ENCODE assay signal across 36 cellular contexts in genomic region chrX:43735534-43735933, GRCh38.
"Had no signal": no experiment of that assay in that cellular context is flagged by ENCODE, and none has a peak within 500 bp of the region (broad histone marks: within the 10 kb centered on the region; RNA-seq: fewer than 3 reads in every experiment).

No MANE protein-coding gene starts in this region.

- H3K4me1 ChIP-seq: ascending aorta, breast epithelium had no signal

- H3K27ac Mint-ChIP-seq: activated CD4-positive, alpha-beta memory T cell treated with anti-CD3 and anti-CD28 coated beads, Interleukin-2, amount 10 ng/mL, durations not matched to agents 7 days and 5 days; activated CD4-positive, alpha-beta T cell treated with anti-CD3 and anti-CD28 coated beads for 36 hours; activated CD4-positive, alpha-beta T cell treated with anti-CD3 and anti-CD28 coated beads, Interleukin-2, amount 10 ng/mL, durations not matched to agents 7 days and 5 days; activated CD8-positive, alpha-beta memory T cell treated with anti-CD3 and anti-CD28 coated beads, Interleukin-2, amount 10 ng/mL, durations not matched to agents 7 days and 5 days; activated CD8-positive, alpha-beta T cell treated with anti-CD3 and anti-CD28 coated beads, Interleukin-2, amount 10 ng/mL, durations not matched to agents 7 days and 5 days; activated naive CD4-positive, alpha-beta T cell treated with anti-CD3 and anti-CD28 coated beads, Interleukin-2, amount 10 ng/mL, durations not matched to agents 7 days and 5 days; activated naive CD4-positive, alpha-beta T cell treated with anti-CD3 and anti-CD28 coated beads, Interleukin-2, amount 50 U/mL, for 24 hours; activated naive CD8-positive, alpha-beta T cell; activated naive CD8-positive, alpha-beta T cell treated with anti-CD3 and anti-CD28 coated beads, Interleukin-2, amount 10 ng/mL, durations not matched to agents 7 days and 5 days; activated naive CD8-positive, alpha-beta T cell treated with anti-CD3 and anti-CD28 coated beads, Interleukin-2, amount 50 U/mL, for 24 hours; activated T-cell treated with anti-CD3 and anti-CD28 coated beads, Interleukin-2, amount 50 U/mL, for 24 hours; activated T-helper 2 cell treated with anti-CD3 and anti-CD28 coated beads, Interferon-gamma antibody, Interleukin-2, Interleukin-4, amounts not matched to agents 10 μg/mL and 5 μg/mL and 100 μg/mL, durations not matched to agents 14 hours and 24 hours and 36 hours; T-helper 1 cell treated with Interleukin-12 subunit alpha and Interleukin-12 subunit beta and Interleukin-4 antibody, amounts not matched to agents 30 μg/mL and 1 μg/mL, for 36 hours; T-helper 2 cell treated with Interferon-gamma antibody and Interleukin-4, amounts not matched to agents 5 μg/mL and 100 μg/mL, for 36 hours; WTC11 had no signal

- H3K4me1 Mint-ChIP-seq: activated CD4-positive, alpha-beta T cell treated with anti-CD3 and anti-CD28 coated beads for 36 hours; activated CD4-positive, alpha-beta T cell treated with anti-CD3 and anti-CD28 coated beads, Interleukin-2, amount 10 ng/mL, durations not matched to agents 7 days and 5 days; activated CD8-positive, alpha-beta memory T cell treated with anti-CD3 and anti-CD28 coated beads, Interleukin-2, amount 10 ng/mL, durations not matched to agents 7 days and 5 days; activated naive CD4-positive, alpha-beta T cell treated with anti-CD3 and anti-CD28 coated beads, Interleukin-2, amount 10 ng/mL, durations not matched to agents 7 days and 5 days; activated naive CD4-positive, alpha-beta T cell treated with anti-CD3 and anti-CD28 coated beads, Interleukin-2, amount 50 U/mL, for 24 hours; activated naive CD8-positive, alpha-beta T cell treated with anti-CD3 and anti-CD28 coated beads, Interleukin-2, amount 10 ng/mL, durations not matched to agents 7 days and 5 days; activated naive CD8-positive, alpha-beta T cell treated with anti-CD3 and anti-CD28 coated beads, Interleukin-2, amount 50 U/mL, for 24 hours had no signal

- H3K27me3 Mint-ChIP-seq: activated CD4-positive, alpha-beta memory T cell treated with anti-CD3 and anti-CD28 coated beads, Interleukin-2, amount 10 ng/mL, durations not matched to agents 7 days and 5 days; activated CD4-positive, alpha-beta T cell treated with anti-CD3 and anti-CD28 coated beads for 36 hours; activated CD4-positive, alpha-beta T cell treated with anti-CD3 and anti-CD28 coated beads, Interleukin-2, amount 10 ng/mL, durations not matched to agents 7 days and 5 days; activated CD8-positive, alpha-beta memory T cell treated with anti-CD3 and anti-CD28 coated beads, Interleukin-2, amount 10 ng/mL, durations not matched to agents 7 days and 5 days; activated naive CD4-positive, alpha-beta T cell treated with anti-CD3 and anti-CD28 coated beads, Interleukin-2, amount 10 ng/mL, durations not matched to agents 7 days and 5 days; activated naive CD4-positive, alpha-beta T cell treated with anti-CD3 and anti-CD28 coated beads, Interleukin-2, amount 50 U/mL, for 24 hours; activated naive CD8-positive, alpha-beta T cell; activated naive CD8-positive, alpha-beta T cell treated with anti-CD3 and anti-CD28 coated beads, Interleukin-2, amount 10 ng/mL, durations not matched to agents 7 days and 5 days; activated naive CD8-positive, alpha-beta T cell treated with anti-CD3 and anti-CD28 coated beads, Interleukin-2, amount 50 U/mL, for 24 hours had no signal

- H3K27me3 ChIP-seq: ascending aorta, body of pancreas, brain microvascular endothelial cell had no signal

- H3K27ac ChIP-seq: ascending aorta, body of pancreas, brain microvascular endothelial cell, breast epithelium, WERI-Rb-1 had no signal

- H3K4me3 Mint-ChIP-seq: activated CD4-positive, alpha-beta memory T cell treated with anti-CD3 and anti-CD28 coated beads, Interleukin-2, amount 10 ng/mL, durations not matched to agents 7 days and 5 days; activated CD4-positive, alpha-beta T cell treated with anti-CD3 and anti-CD28 coated beads for 36 hours; activated CD4-positive, alpha-beta T cell treated with anti-CD3 and anti-CD28 coated beads, Interleukin-2, amount 10 ng/mL, durations not matched to agents 7 days and 5 days; activated CD8-positive, alpha-beta memory T cell treated with anti-CD3 and anti-CD28 coated beads, Interleukin-2, amount 10 ng/mL, durations not matched to agents 7 days and 5 days; activated CD8-positive, alpha-beta T cell treated with anti-CD3 and anti-CD28 coated beads, Interleukin-2, amount 10 ng/mL, durations not matched to agents 7 days and 5 days; activated naive CD4-positive, alpha-beta T cell treated with anti-CD3 and anti-CD28 coated beads, Interleukin-2, amount 10 ng/mL, durations not matched to agents 7 days and 5 days; activated naive CD4-positive, alpha-beta T cell treated with anti-CD3 and anti-CD28 coated beads, Interleukin-2, amount 50 U/mL, for 24 hours; activated naive CD8-positive, alpha-beta T cell; activated naive CD8-positive, alpha-beta T cell treated with anti-CD3 and anti-CD28 coated beads, Interleukin-2, amount 10 ng/mL, durations not matched to agents 7 days and 5 days; activated naive CD8-positive, alpha-beta T cell treated with anti-CD3 and anti-CD28 coated beads, Interleukin-2, amount 50 U/mL, for 24 hours; activated T-cell treated with anti-CD3 and anti-CD28 coated beads, Interleukin-2, amount 50 U/mL, for 24 hours; T-helper 1 cell treated with Interleukin-12 subunit alpha and Interleukin-12 subunit beta and Interleukin-4 antibody, amounts not matched to agents 30 μg/mL and 1 μg/mL, for 36 hours; T-helper 2 cell treated with Interferon-gamma antibody and Interleukin-4, amounts not matched to agents 5 μg/mL and 100 μg/mL, for 36 hours; WTC11 had no signal

- H3K4me3 ChIP-seq: ascending aorta, body of pancreas, breast epithelium had no signal

- H3K9me3 ChIP-seq: ascending aorta, body of pancreas, breast epithelium had no signal

- H3K9me3 Mint-ChIP-seq: activated CD4-positive, alpha-beta memory T cell treated with anti-CD3 and anti-CD28 coated beads, Interleukin-2, amount 10 ng/mL, durations not matched to agents 7 days and 5 days; activated CD4-positive, alpha-beta T cell treated with anti-CD3 and anti-CD28 coated beads, Interleukin-2, amount 10 ng/mL, durations not matched to agents 7 days and 5 days; activated naive CD4-positive, alpha-beta T cell treated with anti-CD3 and anti-CD28 coated beads, Interleukin-2, amount 10 ng/mL, durations not matched to agents 7 days and 5 days; activated naive CD4-positive, alpha-beta T cell treated with anti-CD3 and anti-CD28 coated beads, Interleukin-2, amount 50 U/mL, for 24 hours; activated naive CD8-positive, alpha-beta T cell treated with anti-CD3 and anti-CD28 coated beads, Interleukin-2, amount 10 ng/mL, durations not matched to agents 7 days and 5 days; activated naive CD8-positive, alpha-beta T cell treated with anti-CD3 and anti-CD28 coated beads, Interleukin-2, amount 50 U/mL, for 24 hours; activated T-cell treated with anti-CD3 and anti-CD28 coated beads, Interleukin-2, amount 50 U/mL, for 24 hours; activated T-helper 2 cell treated with anti-CD3 and anti-CD28 coated beads, Interferon-gamma antibody, Interleukin-2, Interleukin-4, amounts not matched to agents 10 μg/mL and 5 μg/mL and 100 μg/mL, durations not matched to agents 14 hours and 24 hours and 36 hours; T-helper 1 cell treated with Interleukin-12 subunit alpha and Interleukin-12 subunit beta and Interleukin-4 antibody, amounts not matched to agents 30 μg/mL and 1 μg/mL, for 36 hours; T-helper 2 cell treated with Interferon-gamma antibody and Interleukin-4, amounts not matched to agents 5 μg/mL and 100 μg/mL, for 36 hours; WTC11 had no signal

- H3K36me3 Mint-ChIP-seq: activated naive CD4-positive, alpha-beta T cell treated with anti-CD3 and anti-CD28 coated beads, Interleukin-2, amount 10 ng/mL, durations not matched to agents 7 days and 5 days; activated naive CD4-positive, alpha-beta T cell treated with anti-CD3 and anti-CD28 coated beads, Interleukin-2, amount 50 U/mL, for 24 hours; activated naive CD8-positive, alpha-beta T cell; activated naive CD8-positive, alpha-beta T cell treated with anti-CD3 and anti-CD28 coated beads, Interleukin-2, amount 10 ng/mL, durations not matched to agents 7 days and 5 days; WTC11 had no signal

- DNase-seq: activated CD4-positive, alpha-beta memory T cell treated with anti-CD3 and anti-CD28 coated beads, Interleukin-2, amount 10 ng/mL, durations not matched to agents 7 days and 5 days; activated CD4-positive, alpha-beta T cell treated with anti-CD3 and anti-CD28 coated beads for 1 hour; activated CD4-positive, alpha-beta T cell treated with anti-CD3 and anti-CD28 coated beads for 36 hours; activated CD4-positive, alpha-beta T cell treated with anti-CD3 and anti-CD28 coated beads for 48 hours; activated CD4-positive, alpha-beta T cell treated with anti-CD3 and anti-CD28 coated beads, Interleukin-2, amount 10 ng/mL, durations not matched to agents 7 days and 5 days; activated CD4-positive, alpha-beta T cell treated with anti-CD3 and anti-CD28 coated beads, Interleukin-2, amount 50 U/mL, for 48 hours; activated CD4-positive, CD25-positive, alpha-beta regulatory T cell; activated CD8-positive, alpha-beta memory T cell treated with anti-CD3 and anti-CD28 coated beads for 24 hours; activated CD8-positive, alpha-beta memory T cell treated with anti-CD3 and anti-CD28 coated beads, Interleukin-2, amount 10 ng/mL, durations not matched to agents 7 days and 5 days; activated CD8-positive, alpha-beta memory T cell treated with anti-CD3 and anti-CD28 coated beads, Interleukin-2, amount 50 U/mL, for 48 hours; activated CD8-positive, alpha-beta T cell treated with anti-CD3 and anti-CD28 coated beads, Interleukin-2, amount 10 ng/mL, durations not matched to agents 7 days and 5 days; activated effector memory CD4-positive, alpha-beta T cell treated with Interleukin-2 at 50 U/mL for 16 hours; activated gamma-delta T cell; activated naive CD4-positive, alpha-beta T cell treated with anti-CD3 and anti-CD28 coated beads, Interleukin-2, amount 10 ng/mL, durations not matched to agents 7 days and 5 days; activated naive CD4-positive, alpha-beta T cell treated with Interleukin-2 at 50 U/mL for 16 hours; activated naive CD8-positive, alpha-beta T cell treated with anti-CD3 and anti-CD28 coated beads, Interleukin-2, amount 10 ng/mL, durations not matched to agents 7 days and 5 days; activated naive CD8-positive, alpha-beta T cell treated with anti-CD3 and anti-CD28 coated beads, Interleukin-2, amount 50 U/mL, for 24 hours; activated T-cell treated with anti-CD3 and anti-CD28 coated beads, Interleukin-2, amount 50 U/mL, for 24 hours; activated T-cell treated with anti-CD3 and anti-CD28 coated beads, Interleukin-2, amount 50 U/mL, for 48 hours; amygdala; anterior cingulate cortex; body of pancreas; brain microvascular endothelial cell; central memory CD4-positive, alpha-beta T cell; T-helper 2 cell; T-helper 9 cell; WERI-Rb-1 had no signal

- ATAC-seq: activated CD4-positive, alpha-beta T cell treated with anti-CD3 and anti-CD28 coated beads for 36 hours; activated CD4-positive, CD25-positive, alpha-beta regulatory T cell treated with anti-CD3 and anti-CD28 coated beads, Interleukin-2, amount 50 U/mL, for 24 hours; activated CD8-positive, alpha-beta memory T cell treated with anti-CD3 and anti-CD28 coated beads, Interleukin-2, amount 10 ng/mL, durations not matched to agents 7 days and 5 days; activated CD8-positive, alpha-beta T cell treated with anti-CD3 and anti-CD28 coated beads, Interleukin-2, amount 10 ng/mL, durations not matched to agents 7 days and 5 days; activated naive CD8-positive, alpha-beta T cell treated with anti-CD3 and anti-CD28 coated beads, Interleukin-2, amount 50 U/mL, for 24 hours; body of pancreas; WTC11 had no signal
